Comparison of ENCODE assay signal across 1 cellular context in the genomic region with DNA sequence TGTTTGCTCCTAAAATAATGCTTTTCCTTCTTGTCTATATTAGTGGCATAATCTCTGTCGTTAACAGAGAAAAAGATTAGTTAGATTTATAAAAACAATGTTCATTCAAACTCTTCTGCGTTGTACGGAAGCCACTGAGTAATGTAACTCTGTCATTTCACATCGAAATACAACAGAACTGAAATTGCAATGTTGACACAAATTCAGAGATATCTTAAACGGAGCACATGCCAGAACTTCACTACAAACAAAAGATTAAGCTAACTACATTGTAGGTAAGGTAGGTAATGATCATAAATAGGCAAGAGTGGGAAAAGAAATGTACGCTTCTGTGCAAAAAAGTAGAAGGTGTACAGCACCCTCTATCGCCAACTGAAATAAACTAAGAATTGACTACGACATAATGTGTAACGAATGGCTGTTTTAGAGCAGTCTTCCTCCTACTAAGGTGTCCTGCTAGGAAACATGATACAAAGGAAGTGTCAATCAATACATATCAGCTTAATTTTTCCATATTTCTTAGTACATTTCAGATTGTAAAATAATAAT.
TF ChIP-seq lines count a peak whose summit lies in the region.

No MANE protein-coding gene starts in this region.

TF ChIP-seq in HepG2, 621 proteins besides CTCF, POLR2A, EP300 and RAD21 (continued from another document):
- 0 out of 2 replicates have a peak, but pooled peaks have one; percentile 11 for TF ChIP-seq MAFF (IDR thresholded peaks at IDR 0.05; ENCODE audit: low read depth, low read length)
- TF ChIP-seq STAG1 (CRISPR knock-in tag; IDR thresholded peaks at IDR 0.05), result peak; percentile 49
- no peak for TF ChIP-seq ERF (CRISPR knock-in tag; IDR thresholded peaks at IDR 0.05)
TF ChIP-seq in HepG2: peak in this region for 3.
